ENCODE assay signal across 16 cellular contexts in the genomic region with DNA sequence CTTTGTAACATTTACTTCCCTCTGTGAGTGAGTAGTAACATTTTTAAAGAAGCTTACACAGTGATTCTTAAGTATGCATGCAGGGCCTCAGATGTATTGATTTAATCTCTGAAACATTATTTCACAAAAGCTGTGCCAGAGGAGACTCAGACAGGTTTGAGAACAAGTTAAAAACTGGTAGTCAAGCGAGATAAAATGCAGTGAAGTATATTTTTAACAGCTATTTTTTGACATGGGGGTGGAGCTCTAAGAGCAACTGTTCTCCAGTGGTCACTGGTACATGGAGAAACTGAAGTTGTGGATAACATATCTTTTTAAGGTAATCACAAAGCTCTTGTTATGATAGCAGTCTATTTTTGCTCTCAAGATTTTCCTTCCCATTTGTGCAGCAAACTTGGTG. TPM values are rescaled to one million over a fixed set of nuclear protein-coding genes. Genes with fewer than 3 reads are reported as not detected.
DNase-seq lines count a peak whose midpoint lies in the region; ATAC-seq, FAIRE-seq and TF ChIP-seq lines count a peak whose summit lies in the region.
"Had no signal": no experiment of that assay in that cellular context is flagged by ENCODE, and none has a peak within 500 bp of the region (broad histone marks: within the 10 kb centered on the region; RNA-seq: fewer than 3 reads in every experiment).

No MANE protein-coding gene starts in this region.

- ATAC-seq in GM18873 (IDR thresholded peaks at IDR 0.05; ENCODE audit: low FRiP score, unreplicated experiment) = no peak
- ATAC-seq: activated CD4-positive, alpha-beta T cell treated with anti-CD3 and anti-CD28 coated beads for 36 hours; effector memory CD8-positive, alpha-beta T cell; mucosa of descending colon had no signal

- H3K27ac ChIP-seq in VCaP (peak overlapping the region; percentile 71), right atrium auricular region (peak overlapping the region; percentile 51 to 65)
- H3K27ac ChIP-seq: pancreas had no signal

- peak; percentile 26 for FAIRE-seq in GM12891 (lab: Jason Lieb, UNC)
- FAIRE-seq: GM12892, H1 had no signal

- TF ChIP-seq CTCF in VCaP (conservative IDR thresholded peaks at IDR 0.05) = no peak
- no peak for TF ChIP-seq CTCF in right atrium auricular region (IDR thresholded peaks at IDR 0.05)

- H3K4me1 ChIP-seq in right atrium auricular region (peaks cover 0 to 87% of the 10 kb centered on the region in 2 donors), skeletal muscle satellite cell (ENCODE audit: control insufficient read depth, insufficient read depth, low read length) (peaks cover 26% of the 10 kb centered on the region)

- H3K9ac ChIP-seq in skeletal muscle satellite cell (ENCODE audit: low read depth, low read length) = no peak overlapping the region

- H3K4me2 ChIP-seq in skeletal muscle satellite cell (ENCODE audit: low read length) = peak overlapping the region; percentile 1

- H3K4me3 ChIP-seq in right atrium auricular region = no peak overlapping the region
- no peak overlapping the region for H3K4me3 ChIP-seq in skeletal muscle satellite cell (ENCODE audit: low read length)
- H3K4me3 ChIP-seq: mucosa of descending colon, pancreas had no signal

- H3K27me3 ChIP-seq in right atrium auricular region (no peaks in the 10 kb centered on the region), skeletal muscle satellite cell (ENCODE audit: control insufficient read depth, insufficient read depth, low read length) (no peaks in the 10 kb centered on the region)
- H3K27me3 ChIP-seq: pancreas had no signal

- DNase-seq in GM12891 (ENCODE audit: insufficient read length, low spot score) (no peak), right atrium auricular region (ENCODE audit: low spot score) (no peak), NCI-H1105 (lab: John Stamatoyannopoulos, UW) (no peak), NCI-H1417 treated with DMSO at 0.1 percent for 48 hours (lab: John Stamatoyannopoulos, UW) (no peak)
- DNase-seq in NK-92 treated with Interleukin-12 subunit alpha and Interleukin-12 subunit beta, amount 100 ng/mL, for 24 hours (lab: John Stamatoyannopoulos, UW) = no peak
- DNase-seq: activated CD4-positive, alpha-beta T cell treated with anti-CD3 and anti-CD28 coated beads for 36 hours; effector memory CD8-positive, alpha-beta T cell; mucosa of descending colon; NCI-H146; pancreas; stimulated activated naive CD4-positive, alpha-beta T cell treated with Interleukin-2 at 50 U/mL for 16 hours had no signal

- no peak for TF ChIP-seq POLR2A in GM12891 (IDR thresholded peaks at IDR 0.05; ENCODE audit: low read depth, low read length)

- H3K36me3 ChIP-seq in right atrium auricular region (no peaks in the 10 kb centered on the region), skeletal muscle satellite cell (ENCODE audit: insufficient read depth, low read length) (peaks cover 9% of the 10 kb centered on the region)

- H3K9me3 ChIP-seq in right atrium auricular region (no peaks in the 10 kb centered on the region), skeletal muscle satellite cell (replicated peaks; ENCODE audit: low read length) (no peaks in the 10 kb centered on the region)
- H3K9me3 ChIP-seq: mucosa of descending colon, pancreas had no signal

TF ChIP-seq in GM12891, 5 proteins besides CTCF, POLR2A, EP300 and RAD21:
- no peak for TF ChIP-seq PAX5 (IDR thresholded peaks at IDR 0.05; ENCODE audit: insufficient read depth, low read length, severe bottlenecking)

RNA-seq across cellular contexts. Expression of gene DSTN, which starts 20.4 kb away (rescaled TPM):
- polyA plus RNA-seq in GM12891 (2012; ENCODE audit: low read depth, missing spikeins) = 61.6 TPM
- total RNA-seq in right atrium auricular region = 100 to 1,000 TPM; 585 to 760 TPM
- total RNA-seq in skeletal muscle satellite cell (2012; rRNA removed) = 190 and 208 TPM in 2 replicates

RNA-seq across cellular contexts. Expression of gene BFSP1, which starts 59.1 kb away (rescaled TPM):
- 0.06 TPM for polyA plus RNA-seq in GM12891 (2012; ENCODE audit: low read depth, missing spikeins)
- total RNA-seq in right atrium auricular region = 1 to 10 TPM in 1 of 2 donors, under 1 TPM in 1; 0.51 to 1.3 TPM
- total RNA-seq in skeletal muscle satellite cell (2012; rRNA removed) = 0.44 and 0.76 TPM in 2 replicates
